22 cellular contexts compared by ENCODE assay signal in the genomic region with DNA sequence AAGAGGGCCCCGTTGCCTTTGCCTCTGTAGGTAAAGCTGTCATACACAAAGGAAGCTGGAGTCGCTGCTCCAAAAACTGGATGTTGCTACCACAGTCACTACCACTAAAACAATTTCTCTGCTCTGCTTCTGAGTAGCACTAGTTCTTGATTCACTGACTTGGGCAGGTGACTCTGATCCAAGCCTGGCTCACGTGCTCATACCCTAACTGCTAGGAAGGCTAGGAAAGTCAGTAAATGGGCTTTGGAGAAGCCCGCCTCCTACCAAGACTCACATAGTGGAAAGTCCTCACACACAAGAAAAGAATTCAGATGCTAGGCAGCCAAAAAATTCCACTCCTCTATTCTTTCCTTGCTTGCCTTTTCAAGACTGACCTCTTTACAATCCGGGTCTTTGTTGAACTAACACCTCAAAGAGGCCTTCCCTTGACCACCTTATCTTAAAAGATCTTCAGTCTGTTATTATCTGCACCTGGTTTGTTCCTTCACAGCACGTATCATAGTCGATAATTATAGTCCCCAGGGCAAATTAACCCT. TPM values are rescaled to one million over a fixed set of nuclear protein-coding genes. Genes with fewer than 3 reads are reported as not detected.
A peak's percentile ranks its signal among the peaks of the same experiment; 100 is the strongest.
DNase-seq lines count a peak whose midpoint lies in the region; ATAC-seq and TF ChIP-seq lines count a peak whose summit lies in the region.
"Had no signal": no experiment of that assay in that cellular context is flagged by ENCODE, and none has a peak within 500 bp of the region (broad histone marks: within the 10 kb centered on the region; RNA-seq: fewer than 3 reads in every experiment).

No MANE protein-coding gene starts in this region.

- no peak overlapping the region for H2BK120ac ChIP-seq in mesendoderm (ENCODE audit: low read depth, low read length)

- H3K27ac ChIP-seq in Karpas-422 (ENCODE audit: low read length) (no peak overlapping the region), mesendoderm (ENCODE audit: low read depth, low read length) (no peak overlapping the region), Peyer's patch (no peak overlapping the region)
- H3K27ac ChIP-seq: KMS-11 had no signal

- no peak overlapping the region for H4K8ac ChIP-seq in mesendoderm (ENCODE audit: low read depth, low read length)

- H3K27me3 Mint-ChIP-seq in WTC11 (ENCODE audit: low read depth): no peaks in the 10 kb centered on the region

- DNase-seq in COR-L47 (lab: John Stamatoyannopoulos, UW) (peak; percentile 7), Karpas-422 (no peak), WTC11 (ENCODE audit: low spot score) (no peak), mesendoderm (peak; percentile 27), amygdala (lab: John Stamatoyannopoulos, UW) (no peak), Peyer's patch (no peak), NCI-H187 treated with DMSO at 0.1 percent for 48 hours (lab: John Stamatoyannopoulos, UW) (no peak), NCI-H2171 treated with DMSO at 0.1 percent for 48 hours (lab: John Stamatoyannopoulos, UW) (no peak)
- DNase-seq: BE2C; CD4-positive, CD25-positive, alpha-beta regulatory T cell; GDM1; H7; HFFc6; MV-4-11; NCI-H1105 treated with DMSO at 0.1 percent for 48 hours; NCI-H1694 treated with DMSO at 0.1 percent for 48 hours; NCI-H510A; NCI-H774; NK-92 treated with Interleukin-12 subunit alpha and Interleukin-12 subunit beta, amount 100 ng/mL, for 24 hours; T-cell had no signal

- no peak overlapping the region for H3K4ac ChIP-seq in mesendoderm (ENCODE audit: low read depth, low read length)

- POLR2A ChIA-PET in WTC11 (lab: Charles Lee): no interaction called here

- H3K4me1 ChIP-seq in Karpas-422 (ENCODE audit: low read length): peaks cover 6% of the 10 kb centered on the region
- H3K4me1 ChIP-seq in mesendoderm (ENCODE audit: control insufficient read depth, low read depth, low read length): no peaks in the 10 kb centered on the region
- H3K4me1 ChIP-seq in Peyer's patch: no peaks in the 10 kb centered on the region
- H3K4me1 ChIP-seq: BE2C had no signal

- WGBS in mesendoderm (ENCODE audit: extremely low coverage, insufficient coverage, low lambda C conversion rate): no CpG with 5 or more reads among the region's 7 CpGs

- peak; percentile 36; the same call in 1 of the 2 replicates for ATAC-seq in WTC11
- ATAC-seq: T-cell had no signal

- no peak overlapping the region for H4K5ac ChIP-seq in mesendoderm (ENCODE audit: low read length)

- H4K20me1 ChIP-seq in Karpas-422 (ENCODE audit: insufficient read depth, low read depth, low read length): no peaks in the 10 kb centered on the region

- no peaks in the 10 kb centered on the region for H3K36me3 Mint-ChIP-seq in WTC11
- H3K36me3 Mint-ChIP-seq: CD4-positive, CD25-positive, alpha-beta regulatory T cell; T-cell had no signal

- H3K27me3 ChIP-seq in Karpas-422 (ENCODE audit: low read length): no peaks in the 10 kb centered on the region
- no peaks in the 10 kb centered on the region for H3K27me3 ChIP-seq in mesendoderm (ENCODE audit: insufficient read depth, low read length, poor library complexity)
- no peaks in the 10 kb centered on the region for H3K27me3 ChIP-seq in Peyer's patch
- H3K27me3 ChIP-seq: BE2C had no signal

- H3K4me3 ChIP-seq in Karpas-422 (ENCODE audit: low read length) (no peak overlapping the region), mesendoderm (ENCODE audit: low read length) (no peak overlapping the region), Peyer's patch (no peak overlapping the region)

- no peak overlapping the region for H3K23ac ChIP-seq in mesendoderm (ENCODE audit: low read length)

- CTCF ChIA-PET in WTC11 (lab: Charles Lee): no interaction called here

- no peaks in the 10 kb centered on the region for H3K9me2 ChIP-seq in Karpas-422 (replicated peaks; ENCODE audit: insufficient read depth, low read length)

- H2AFZ ChIP-seq in Karpas-422 (ENCODE audit: low read length): 0 out of 2 replicates have a peak overlapping the region, but pooled peaks have one; percentile 14

- no peak overlapping the region for H2AK5ac ChIP-seq in mesendoderm (ENCODE audit: low read length)

- no peaks in the 10 kb centered on the region for H3K36me3 ChIP-seq in Karpas-422 (ENCODE audit: insufficient read depth, low read length)
- H3K36me3 ChIP-seq in mesendoderm (ENCODE audit: control insufficient read depth, insufficient read depth, low read length): no peaks in the 10 kb centered on the region
- H3K36me3 ChIP-seq in Peyer's patch: no peaks in the 10 kb centered on the region
- H3K36me3 ChIP-seq: BE2C had no signal

- H3K4me2 ChIP-seq in Karpas-422 (ENCODE audit: low read depth, low read length, poor library complexity, severe bottlenecking) (no peak overlapping the region), mesendoderm (ENCODE audit: low read length) (no peak overlapping the region)
- H3K4me2 ChIP-seq: KMS-11 had no signal

- H3K79me2 ChIP-seq in Karpas-422 (ENCODE audit: low read length) (no peaks in the 10 kb centered on the region), mesendoderm (ENCODE audit: control insufficient read depth, insufficient read depth, low read length) (no peaks in the 10 kb centered on the region)

- no peaks in the 10 kb centered on the region for H3K9me3 ChIP-seq in Karpas-422 (ENCODE audit: low read length)
- H3K9me3 ChIP-seq in Peyer's patch: no peaks in the 10 kb centered on the region
- H3K9me3 ChIP-seq: BE2C had no signal

- no peak overlapping the region for H3K27ac Mint-ChIP-seq in WTC11
- H3K27ac Mint-ChIP-seq: HFFc6; T-cell; T-helper 2 cell treated with Interferon-gamma antibody and Interleukin-4, amounts not matched to agents 5 μg/mL and 100 μg/mL, for 36 hours had no signal

- no peaks in the 10 kb centered on the region for H3K79me1 ChIP-seq in mesendoderm (ENCODE audit: low read length)

- H3K4me1 Mint-ChIP-seq in WTC11: no peaks in the 10 kb centered on the region
- H3K4me1 Mint-ChIP-seq: CD4-positive, CD25-positive, alpha-beta regulatory T cell; T-cell had no signal

- H2BK15ac ChIP-seq in mesendoderm (replicated peaks; ENCODE audit: low read depth): no peak overlapping the region

- H2BK5ac ChIP-seq in mesendoderm (ENCODE audit: low read length): no peak overlapping the region

- no peak overlapping the region for H3K4me3 Mint-ChIP-seq in WTC11
- H3K4me3 Mint-ChIP-seq: CD4-positive, CD25-positive, alpha-beta regulatory T cell; HFFc6; T-cell; T-helper 2 cell treated with Interferon-gamma antibody and Interleukin-4, amounts not matched to agents 5 μg/mL and 100 μg/mL, for 36 hours had no signal

- no peak for TF ChIP-seq POLR2A in Peyer's patch (IDR thresholded peaks at IDR 0.05)

- no peak overlapping the region for H3K56ac ChIP-seq in mesendoderm (ENCODE audit: low read length)

- H3K9ac ChIP-seq in Karpas-422 (ENCODE audit: low read length) (no peak overlapping the region), mesendoderm (ENCODE audit: low read length) (no peak overlapping the region)
- H3K9ac ChIP-seq: KMS-11 had no signal

- H3K9me3 Mint-ChIP-seq in WTC11: no peaks in the 10 kb centered on the region
- H3K9me3 Mint-ChIP-seq: HFFc6; T-cell; T-helper 2 cell treated with Interferon-gamma antibody and Interleukin-4, amounts not matched to agents 5 μg/mL and 100 μg/mL, for 36 hours had no signal

- no peak for TF ChIP-seq CTCF in WTC11 (IDR thresholded peaks at IDR 0.05)
- no peak for TF ChIP-seq CTCF in Peyer's patch (IDR thresholded peaks at IDR 0.05)

- H3K18ac ChIP-seq in mesendoderm (ENCODE audit: low read length): no peak overlapping the region

TF ChIP-seq in WTC11, 78 proteins besides CTCF, POLR2A, EP300 and RAD21:
- TF ChIP-seq, protein P1, sequence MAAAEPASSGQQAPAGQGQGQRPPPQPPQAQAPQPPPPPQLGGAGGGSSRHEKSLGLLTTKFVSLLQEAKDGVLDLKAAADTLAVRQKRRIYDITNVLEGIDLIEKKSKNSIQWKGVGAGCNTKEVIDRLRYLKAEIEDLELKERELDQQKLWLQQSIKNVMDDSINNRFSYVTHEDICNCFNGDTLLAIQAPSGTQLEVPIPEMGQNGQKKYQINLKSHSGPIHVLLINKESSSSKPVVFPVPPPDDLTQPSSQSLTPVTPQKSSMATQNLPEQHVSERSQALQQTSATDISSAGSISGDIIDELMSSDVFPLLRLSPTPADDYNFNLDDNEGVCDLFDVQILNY (CRISPR knock-in tag; IDR thresholded peaks at IDR 0.05): no peak
- TF ChIP-seq SMAD3 (CRISPR knock-in tag; IDR thresholded peaks at IDR 0.05; ENCODE audit: borderline replicate concordance): no peak

RNA-seq across cellular contexts. Expression of gene DYNC1I2, which starts 11.4 kb away (rescaled TPM):
- 36.5 and 48.4 TPM in 2 replicates for total RNA-seq in Karpas-422 (2014; rRNA removed; shearing (Covaris generic); ENCODE audit: low replicate concordance)
- total RNA-seq in WTC11 (2021) (67.9 to 73.7 TPM (median 69.1 TPM) in 3 replicates), Peyer's patch (100 to 1,000 TPM in 1 of 4 donors, 10 to 100 TPM in 3; 72.4 to 153 (median 86.0) TPM)
- 106 TPM for polyA plus RNA-seq in mesendoderm (2013, experiment 1 of 2)
- polyA plus RNA-seq in mesendoderm (2013, experiment 2 of 2): 115 TPM

Comparison
In these comparisons a context has a peak if more than half of its experiments do, and no peak if none do; other contexts are left out.
1. DNase-seq: peak in COR-L47 (single experiment) and mesendoderm (single experiment); none in Karpas-422 (single experiment), WTC11 (single experiment), amygdala (0 of 56), Peyer's patch (0 of 3), NCI-H187 treated with DMSO at 0.1 percent for 48 hours (single experiment) and NCI-H2171 treated with DMSO at 0.1 percent for 48 hours (single experiment).